ENCODE assay signal across 19 cellular contexts in genomic region chr4:107814758-107815552, GRCh38. TPM values are rescaled to one million over a fixed set of nuclear protein-coding genes. Genes with fewer than 3 reads are reported as not detected.
A peak's percentile ranks its signal among the peaks of the same experiment; 100 is the strongest.
DNase-seq lines count a peak whose midpoint lies in the region; ATAC-seq and FAIRE-seq lines count a peak whose summit lies in the region.
"Had no signal": no experiment of that assay in that cellular context is flagged by ENCODE, and none has a peak within 500 bp of the region (broad histone marks: within the 10 kb centered on the region; RNA-seq: fewer than 3 reads in every experiment).

No MANE protein-coding gene starts in this region.

- H3K9me3 ChIP-seq in mucosa of rectum (ENCODE audit: control insufficient read depth in 2 of 2, low read length in 2 of 2) = no peaks in the 10 kb centered on the region
- H3K9me3 ChIP-seq: A549 had no signal

- H3K36me3 ChIP-seq in mucosa of rectum (ENCODE audit: control insufficient read depth in 2 of 2, insufficient read depth in 2 of 2, low read length in 2 of 2) = no peaks in the 10 kb centered on the region

- no peak overlapping the region for H3K4me3 ChIP-seq in mucosa of rectum (ENCODE audit: low read length in 2 of 2)
- H3K4me3 ChIP-seq: A549 had no signal

- no peak overlapping the region for H3K9ac ChIP-seq in mucosa of rectum (ENCODE audit: low read depth in 1 of 2, low read length in 2 of 2)

- H3K27me3 ChIP-seq in mucosa of rectum (ENCODE audit: control insufficient read depth in 2 of 2, insufficient read depth in 2 of 2, low read length in 2 of 2) = no peaks in the 10 kb centered on the region

- H3K4me1 ChIP-seq in mucosa of rectum (ENCODE audit: control insufficient read depth in 2 of 2, insufficient read depth in 2 of 2, low read length in 2 of 2) = peaks cover 4 to 18% of the 10 kb centered on the region in 2 donors
- H3K4me1 ChIP-seq: A549 had no signal

- DNase-seq in Daoy (ENCODE audit: low read depth) (peak; percentile 7), OCI-M1 (lab: John Stamatoyannopoulos, UW) (peak; percentile 53), hypothalamus (lab: John Stamatoyannopoulos, UW) (no peak)
- no peak for DNase-seq in activated CD4-positive, alpha-beta T cell treated with anti-CD3 and anti-CD28 coated beads for 1 hour
- DNase-seq: COR-L47, DMS53, H9, NCI-H1417 treated with DMSO at 0.1 percent for 48 hours, NCI-H2029, NCI-H2171, NCI-H446 treated with DMSO at 0.1 percent for 48 hours, NCI-H748 treated with DMSO at 0.1 percent for 48 hours had no signal

- peak overlapping the region; percentile 46 to 60 for H3K27ac ChIP-seq in mucosa of rectum (ENCODE audit: low read depth in 2 of 2, low read length in 2 of 2)
- H3K27ac ChIP-seq: A549, C4-2B, HL-60 had no signal

- peak; percentile 71 for FAIRE-seq in colon (lab: Jason Lieb, UNC)
- FAIRE-seq: A549, HTR-8/SVneo had no signal

- ATAC-seq in HG02884 (IDR thresholded peaks at IDR 0.05; ENCODE audit: unreplicated experiment) = no peak
- ATAC-seq: A549 had no signal

RNA-seq across cellular contexts. Expression of gene SGMS2, which starts 9.8 kb away (rescaled TPM):
- 19.6 and 22.3 TPM in 2 replicates for total RNA-seq in Daoy (2014; rRNA removed; shearing (Covaris generic))

Comparison
In these comparisons a context has a peak if more than half of its experiments do, and no peak if none do; other contexts are left out.
1. DNase-seq: peak in Daoy (single experiment) and OCI-M1 (single experiment); none in activated CD4-positive, alpha-beta T cell treated with anti-CD3 and anti-CD28 coated beads for 1 hour (single experiment) and hypothalamus (0 of 51).